17 cellular contexts compared by ENCODE assay signal in the genomic region with DNA sequence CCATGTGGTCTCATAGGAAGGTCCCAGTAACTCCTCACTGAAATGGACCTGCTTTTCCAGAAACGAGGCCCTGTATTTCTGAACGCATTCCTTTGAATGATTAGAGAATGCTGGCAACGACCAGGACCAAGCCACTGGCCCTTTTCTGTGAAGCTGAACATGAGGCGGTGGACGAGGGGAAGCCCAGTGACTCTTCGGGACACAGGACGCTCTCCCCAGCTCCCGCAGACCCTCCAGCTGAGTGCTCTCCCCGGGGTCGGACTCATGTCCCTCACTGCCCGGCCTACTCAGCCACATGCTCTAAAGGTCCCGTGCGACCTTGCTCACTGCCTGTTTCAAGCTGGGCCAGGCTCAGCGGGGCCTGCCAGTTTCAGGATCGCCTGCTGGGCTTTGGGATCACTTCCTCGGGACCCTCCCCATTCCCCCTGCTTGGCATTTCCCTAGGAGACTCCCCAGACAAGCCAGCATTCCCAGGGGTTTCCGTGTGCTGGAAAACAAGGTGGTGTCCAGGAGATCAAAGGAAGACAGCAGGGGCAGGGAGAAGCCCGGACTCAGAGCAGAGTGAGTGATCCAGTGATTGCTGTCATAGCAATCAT. TPM values are rescaled to one million over a fixed set of nuclear protein-coding genes. Genes with fewer than 3 reads are reported as not detected.
A peak's percentile ranks its signal among the peaks of the same experiment; 100 is the strongest.
DNase-seq lines count a peak whose midpoint lies in the region; ATAC-seq, FAIRE-seq and TF ChIP-seq lines count a peak whose summit lies in the region.
"Had no signal": no experiment of that assay in that cellular context is flagged by ENCODE, and none has a peak within 500 bp of the region (broad histone marks: within the 10 kb centered on the region; RNA-seq: fewer than 3 reads in every experiment).

No MANE protein-coding gene starts in this region.

- H4K20me1 ChIP-seq in GM23338 (replicated peaks; ENCODE audit: insufficient read depth) = no peaks in the 10 kb centered on the region
- H4K20me1 ChIP-seq in IMR-90 (ENCODE audit: insufficient read depth, low read length) = no peaks in the 10 kb centered on the region
- H4K20me1 ChIP-seq in H1 (replicated peaks in 1 of 2; ENCODE audit: control insufficient read depth in 1 of 2, insufficient read depth in 2 of 2, low read length in 2 of 2) = no peaks in the 10 kb centered on the region
- no peaks in the 10 kb centered on the region for H4K20me1 ChIP-seq in neural progenitor cell (ENCODE audit: low read depth)
- H4K20me1 ChIP-seq: BLaER1 treated with 17β-estradiol and CSF1 and Interleukin-3, amounts not matched to agents 10 nM and 100 nM had no signal

- H3K27ac Mint-ChIP-seq in GM23338 (no peak overlapping the region), neural progenitor cell (no peak overlapping the region)
- H3K27ac Mint-ChIP-seq: CD4-positive, CD25-positive, alpha-beta regulatory T cell had no signal

- no peak for TF ChIP-seq POLR2A in IMR-90 (IDR thresholded peaks at IDR 0.05; ENCODE audit: low read depth, low read length)
- TF ChIP-seq POLR2A in H1 (IDR thresholded peaks at IDR 0.05; ENCODE audit: control extremely low read depth in 1 of 2, low read depth in 2 of 2, low read length in 2 of 2) = no peak

- in situ Hi-C loops in IMR-90 (cut with MboI; ENCODE audit: low sequenced_read_pairs) = loop anchor here (10.0 kb wide), 1 partner anchor 164 kb away; no protein-coding TSS in a partner anchor

- H3K4me1 ChIP-seq in GM23338 (ENCODE audit: insufficient read depth) (peaks cover 6% of the 10 kb centered on the region; the same call in 1 of the 2 replicates), IMR-90 (ENCODE audit: control insufficient read depth, insufficient read depth, low read length) (no peaks in the 10 kb centered on the region), H1 (replicated peaks in 1 of 4; ENCODE audit: control insufficient read depth in 3 of 4, insufficient read depth in 4 of 4, low read length in 3 of 4) (peaks cover 0 to 7% (median 2%) of the 10 kb centered on the region in 4 experiments; a peak in 3 of 7 replicates), neural progenitor cell (peaks cover 16% of the 10 kb centered on the region)

- H3K14ac ChIP-seq in IMR-90 (replicated peaks; ENCODE audit: low read depth, low read length) (no peak overlapping the region), H1 (ENCODE audit: insufficient read length) (no peak overlapping the region)

- no peak overlapping the region for H3K23ac ChIP-seq in IMR-90 (ENCODE audit: low read depth, low read length)
- H3K23ac ChIP-seq in H1 (ENCODE audit: insufficient read length) = no peak overlapping the region

- H3K4me3 Mint-ChIP-seq in GM23338 = no peak overlapping the region
- H3K4me3 Mint-ChIP-seq in neural progenitor cell = no peak overlapping the region
- H3K4me3 Mint-ChIP-seq: CD4-positive, CD25-positive, alpha-beta regulatory T cell had no signal

- H3K4me1 Mint-ChIP-seq in GM23338 = peaks cover 14% of the 10 kb centered on the region
- peaks cover 30% of the 10 kb centered on the region for H3K4me1 Mint-ChIP-seq in neural progenitor cell
- H3K4me1 Mint-ChIP-seq: CD4-positive, CD25-positive, alpha-beta regulatory T cell had no signal

- ATAC-seq in GM23338 (no peak), IMR-90 (ENCODE audit: low read depth) (no peak), Right ventricle myocardium superior (ENCODE audit: poor library complexity) (no peak)

- FAIRE-seq in H1 (lab: Jason Lieb, UNC) = no peak
- FAIRE-seq: GM19239 had no signal

- H3K23me2 ChIP-seq in H1 (ENCODE audit: low read depth, low read length) = no peaks in the 10 kb centered on the region

- H4K91ac ChIP-seq in IMR-90 (ENCODE audit: insufficient read depth, low read depth, low read length) (no peak overlapping the region), H1 (replicated peaks; ENCODE audit: insufficient read length, low read length) (peak overlapping the region; percentile 67)

- H3K79me1 ChIP-seq in IMR-90 (ENCODE audit: low read depth in 1 of 2, low read length in 2 of 2) = no peaks in the 10 kb centered on the region
- no peaks in the 10 kb centered on the region for H3K79me1 ChIP-seq in H1 (ENCODE audit: low read depth, low read length)

- H2AK9ac ChIP-seq in IMR-90 (replicated peaks; ENCODE audit: low read depth, low read length, poor library complexity) = no peak overlapping the region

- no TSS peak for BruUV-seq in IMR-90 (replicated peaks; lab: Mats Ljungman, UMichigan)

- H2BK12ac ChIP-seq in H1 (ENCODE audit: low read depth, low read length) = peak overlapping the region; percentile 88; the same call in 1 of the 2 replicates

- H3K9me1 ChIP-seq in IMR-90 (ENCODE audit: insufficient read depth, low read length) = no peaks in the 10 kb centered on the region; the same call in 1 of the 2 replicates

- H3F3A ChIP-seq in GM23338 (replicated peaks; ENCODE audit: low read depth) (no peaks in the 10 kb centered on the region), neural progenitor cell (ENCODE audit: low read depth) (peaks cover 5% of the 10 kb centered on the region)

- TF ChIP-seq RAD21 in IMR-90 (IDR thresholded peaks at IDR 0.05; ENCODE audit: low read length) = no peak
- no peak for TF ChIP-seq RAD21 in H1 (IDR thresholded peaks at IDR 0.05 in 1 of 2, conservative IDR thresholded peaks at IDR 0.05 in 1 of 2; ENCODE audit: low read depth in 2 of 2, low read length in 2 of 2)

- POLR2A ChIA-PET in IMR-90 (lab: Charles Lee; ENCODE audit: unreplicated experiment) (no interaction called here), H1 (lab: Charles Lee; ENCODE audit: partially characterized antibody) (interaction anchor here (1.5 kb wide), 1 partner anchor 23 kb away, joined by 4 read pairs; no protein-coding TSS in a partner anchor)

- WGBS in IMR-90 (ENCODE audit: extremely low coverage in 2 of 2, insufficient read length in 1 of 2), 2 experiments = 39% methylated on average over 10 of the region's 18 CpGs; no CpG with 5 or more reads in 1 of the 2 experiments
- 86% methylated on average over 18 of the region's 18 CpGs; no CpG with 5 or more reads in 1 of the 2 experiments for WGBS in H1 (ENCODE audit: extremely low coverage in 1 of 2, insufficient coverage in 1 of 2, insufficient read length in 1 of 2, insufficient replicate concordance in 2 of 2, low coverage in 1 of 2, low lambda C conversion rate in 2 of 2, missing lambda C conversion rate in 1 of 2), 2 experiments

- no peak overlapping the region for H3K18ac ChIP-seq in IMR-90 (ENCODE audit: low read depth, low read length)
- no peak overlapping the region for H3K18ac ChIP-seq in H1 (ENCODE audit: extremely low read depth, low read length)

- H3K27me3 Mint-ChIP-seq in GM23338 (ENCODE audit: insufficient read depth, low read depth, poor library complexity) (peaks cover 4% of the 10 kb centered on the region), neural progenitor cell (ENCODE audit: insufficient read depth, low read depth) (peaks cover 11% of the 10 kb centered on the region)
- H3K27me3 Mint-ChIP-seq: CD4-positive, CD25-positive, alpha-beta regulatory T cell had no signal

- H3K9me2 ChIP-seq in GM23338 (ENCODE audit: insufficient read depth) = no peaks in the 10 kb centered on the region

- H3K36me3 Mint-ChIP-seq in GM23338 (ENCODE audit: low read depth) (no peaks in the 10 kb centered on the region), neural progenitor cell (no peaks in the 10 kb centered on the region)
- H3K36me3 Mint-ChIP-seq: CD4-positive, CD25-positive, alpha-beta regulatory T cell had no signal

- no peak overlapping the region for H2BK120ac ChIP-seq in IMR-90 (ENCODE audit: low read depth, low read length)
- H2BK120ac ChIP-seq in H1 (replicated peaks; ENCODE audit: low read depth, low read length) = no peak overlapping the region

- H3K27me3 ChIP-seq in GM23338 (ENCODE audit: insufficient read depth) (no peaks in the 10 kb centered on the region), IMR-90 (ENCODE audit: control insufficient read depth, insufficient read depth, low read length) (peaks cover 27% of the 10 kb centered on the region), H1 (replicated peaks in 1 of 4; ENCODE audit: control insufficient read depth in 3 of 4, extremely low read depth in 1 of 4, insufficient read depth in 3 of 4, low read length in 3 of 4) (no peaks in the 10 kb centered on the region; a peak in 1 of 7 replicates), neural progenitor cell (no peaks in the 10 kb centered on the region)
- H3K27me3 ChIP-seq: BLaER1 treated with 17β-estradiol and CSF1 and Interleukin-3, amounts not matched to agents 10 nM and 100 nM had no signal

- DNase-seq in GM23338 (ENCODE audit: low spot score) (no peak), IMR-90 (no peak), H1 (ENCODE audit: low read depth in 1 of 2, low spot score in 2 of 2) (peak in 1 of 2 experiments; percentile 48), neural progenitor cell (ENCODE audit: low spot score) (no peak), NCI-H345 (lab: John Stamatoyannopoulos, UW) (no peak), NCI-H524 (lab: John Stamatoyannopoulos, UW) (no peak), Right ventricle myocardium superior (no peak), kidney tubule cell (ENCODE audit: low spot score) (no peak)
- DNase-seq: ACHN; CD4-positive, CD25-positive, alpha-beta regulatory T cell; DMS53; GF-D8; H7 had no signal

- H2AK5ac ChIP-seq in IMR-90 (ENCODE audit: low read depth, low read length) = no peak overlapping the region
- H2AK5ac ChIP-seq in H1 (ENCODE audit: low read depth, low read length) = no peak overlapping the region

- H3K9me3 ChIP-seq in IMR-90 (ENCODE audit: control insufficient read depth, insufficient read depth, low read length) (no peaks in the 10 kb centered on the region), H1 (ENCODE audit: insufficient read depth in 2 of 2, low read depth in 1 of 2, low read length in 1 of 2) (no peaks in the 10 kb centered on the region), neural progenitor cell (ENCODE audit: low read depth) (no peaks in the 10 kb centered on the region)

- H3K9me3 Mint-ChIP-seq in GM23338 (no peaks in the 10 kb centered on the region; the same call in 2 of the 3 replicates), neural progenitor cell (peaks cover 8% of the 10 kb centered on the region)
- H3K9me3 Mint-ChIP-seq: CD4-positive, CD25-positive, alpha-beta regulatory T cell had no signal

- intact Hi-C loops in IMR-90 (cut with micrococcal nuclease) = loop anchor here (10.0 kb wide), 1 partner anchor 914 kb away; no protein-coding TSS in a partner anchor
- intact Hi-C loops in Right ventricle myocardium superior (cut with DNase I) = loop anchor here (10.0 kb wide), 1 partner anchor 164 kb away; no protein-coding TSS in a partner anchor

- H4K8ac ChIP-seq in IMR-90 (ENCODE audit: low read depth in 2 of 2, low read length in 2 of 2) (no peak overlapping the region), H1 (ENCODE audit: extremely low read depth, insufficient read depth, low read length) (no peak overlapping the region)

- H4K5ac ChIP-seq in IMR-90 (ENCODE audit: low read depth, low read length) (no peak overlapping the region), H1 (ENCODE audit: insufficient read length, low read depth, low read length) (no peak overlapping the region)

- H3K4me2 ChIP-seq in GM23338 (no peak overlapping the region), IMR-90 (ENCODE audit: low read depth, low read length) (no peak overlapping the region), H1 (ENCODE audit: insufficient read depth in 1 of 2, low read depth in 2 of 2, low read length in 2 of 2) (no peak overlapping the region), neural progenitor cell (no peak overlapping the region)

- no peak for TF ChIP-seq EP300 in H1 (IDR thresholded peaks at IDR 0.05; ENCODE audit: borderline replicate concordance in 1 of 2, low read depth in 2 of 2, low read length in 2 of 2)

- dilution Hi-C loops in IMR-90 (cut with HindIII; ENCODE audit: low sequenced_read_pairs, unreplicated experiment) = no loop called here

- H3K56ac ChIP-seq in IMR-90 (ENCODE audit: extremely low read depth, insufficient read depth, low read length) (no peak overlapping the region), H1 (replicated peaks; ENCODE audit: insufficient read length, low read depth, low read length) (no peak overlapping the region)

- no peak overlapping the region for H3K9ac ChIP-seq in IMR-90 (ENCODE audit: low read depth, low read length)
- no peak overlapping the region; a peak in 1 of 7 replicates for H3K9ac ChIP-seq in H1 (replicated peaks in 1 of 4; ENCODE audit: extremely low read depth in 1 of 4, low read depth in 3 of 4, low read length in 3 of 4)
- no peak overlapping the region for H3K9ac ChIP-seq in neural progenitor cell

- TF ChIP-seq CTCF in GM23338 (conservative IDR thresholded peaks at IDR 0.05; ENCODE audit: low read depth in 2 of 2) (no peak), IMR-90 (conservative IDR thresholded peaks at IDR 0.05; ENCODE audit: low read depth, low read length) (no peak), H1 (IDR thresholded peaks at IDR 0.05; ENCODE audit: control extremely low read depth in 1 of 3, insufficient read depth in 1 of 3, low read depth in 1 of 3, low read length in 3 of 3) (no peak), neural progenitor cell (IDR thresholded peaks at IDR 0.05) (no peak)

- no peak overlapping the region for H2BK15ac ChIP-seq in IMR-90 (ENCODE audit: low read depth, low read length)
- H2BK15ac ChIP-seq in H1 (ENCODE audit: low read length) = peak overlapping the region; percentile 100

- no peak overlapping the region for H3K27ac ChIP-seq in GM23338 (ENCODE audit: low read depth)
- no peak overlapping the region for H3K27ac ChIP-seq in IMR-90 (ENCODE audit: insufficient read depth, low read length)
- H3K27ac ChIP-seq in H1 (ENCODE audit: low read depth, low read length) = no peak overlapping the region
- no peak overlapping the region for H3K27ac ChIP-seq in neural progenitor cell
- H3K27ac ChIP-seq: BLaER1 treated with 17β-estradiol and CSF1 and Interleukin-3, amounts not matched to agents 10 nM and 100 nM had no signal

- H3K4ac ChIP-seq in IMR-90 (ENCODE audit: low read depth, low read length) = no peak overlapping the region
- no peak overlapping the region for H3K4ac ChIP-seq in H1 (replicated peaks; ENCODE audit: insufficient read length, low read depth, low read length)

- H2BK5ac ChIP-seq in IMR-90 (ENCODE audit: low read depth, low read length, poor library complexity, severe bottlenecking) (no peak overlapping the region), H1 (ENCODE audit: low read depth, low read length) (no peak overlapping the region)

- H3K36me3 ChIP-seq in GM23338 (ENCODE audit: insufficient read depth) (no peaks in the 10 kb centered on the region), IMR-90 (ENCODE audit: control insufficient read depth, insufficient read depth, low read length) (no peaks in the 10 kb centered on the region), H1 (ENCODE audit: control insufficient read depth in 2 of 4, insufficient read depth in 4 of 4, low read length in 3 of 4) (no peaks in the 10 kb centered on the region), neural progenitor cell (no peaks in the 10 kb centered on the region)
- H3K36me3 ChIP-seq: BLaER1 treated with 17β-estradiol and CSF1 and Interleukin-3, amounts not matched to agents 10 nM and 100 nM had no signal

- H2BK20ac ChIP-seq in IMR-90 (ENCODE audit: low read depth, low read length) (no peak overlapping the region), H1 (ENCODE audit: low read length) (peak overlapping the region; percentile 16)

- CTCF ChIA-PET in IMR-90 (lab: Yijun Ruan, JAX) (interaction anchor here (2.9 kb wide), 1 partner anchor 166 kb away, joined by 16 read pairs; no protein-coding TSS in a partner anchor), H1 (lab: Charles Lee; ENCODE audit: partially characterized antibody) (interaction anchor here (0.8 to 18.5 kb wide), 11 partner anchors 9 to 164 kb away, joined by 3 to 328 read pairs (median 3); partner anchors contain the start of genes CST11 and CSTL1)

- H3K4me3 ChIP-seq in GM23338 = no peak overlapping the region
- no peak overlapping the region for H3K4me3 ChIP-seq in IMR-90 (ENCODE audit: insufficient read depth, low read depth, low read length)
- no peak overlapping the region; a peak in 1 of 8 replicates for H3K4me3 ChIP-seq in H1 (ENCODE audit: extremely low read depth in 1 of 4, insufficient read depth in 2 of 4, low read depth in 3 of 4, low read length in 4 of 4)
- no peak overlapping the region for H3K4me3 ChIP-seq in neural progenitor cell
- H3K4me3 ChIP-seq: BLaER1 treated with 17β-estradiol and CSF1 and Interleukin-3, amounts not matched to agents 10 nM and 100 nM had no signal

- H3K79me2 ChIP-seq in GM23338 (replicated peaks; ENCODE audit: insufficient read depth) (no peaks in the 10 kb centered on the region), H1 (ENCODE audit: control insufficient read depth in 1 of 2, insufficient read depth in 2 of 2, low read length in 2 of 2) (no peaks in the 10 kb centered on the region), neural progenitor cell (ENCODE audit: low read depth) (no peaks in the 10 kb centered on the region)

- H2AFZ ChIP-seq in GM23338 (0 out of 2 replicates have a peak overlapping the region, but pooled peaks have one; percentile 52), IMR-90 (replicated peaks; ENCODE audit: low read length, poor library complexity) (peak overlapping the region; percentile 37), H1 (ENCODE audit: low read length) (0 out of 2 replicates have a peak overlapping the region, but pooled peaks have one; percentile 42), neural progenitor cell (replicated peaks) (peak overlapping the region; percentile 63)

RNA-seq across cellular contexts. Expression of gene CST9, which starts 2.6 kb away (rescaled TPM):
- total RNA-seq in GM23338 (2014; rRNA removed; shearing (Covaris generic)) = not detected in 2 replicates
- polyA plus RNA-seq in GM23338 (2016; fragmentation: Nextera tagmentation; extraction: Ambion mirVana) (not detected in 2 replicates), IMR-90 (2012; rRNA removed) (not detected in 2 replicates), H1 (2011; rRNA removed) (0.05 and 0.08 TPM in 2 replicates)
- total RNA-seq in IMR-90 (2012; rRNA removed) (not detected in 2 replicates), neural progenitor cell (ENCODE audit: low replicate concordance) (not detected in 2 replicates), Right ventricle myocardium superior (not detected)
- not detected in 2 replicates for polyA plus RNA-seq in IMR-90 (2012; cell fraction: cytosol; rRNA removed)
- polyA plus RNA-seq in IMR-90 (2012; cell fraction: nucleus; rRNA removed; ENCODE audit: low replicate concordance) = not detected in 2 replicates
- 0.19 TPM in 1 of 2 replicates, not detected in the other for total RNA-seq in H1 (2021; fragmentation: NEBNext Ultra II Directional; extraction: Animal tissue kit (Norgen Biotek cat#: 25700))
- polyA plus RNA-seq in H1 (2011; cell fraction: cytosol; rRNA removed) = 0.09 TPM
- 0.13 TPM for polyA plus RNA-seq in H1 (2011; cell fraction: nucleus; rRNA removed)
- polyA plus RNA-seq in H1 (2012, experiment 1 of 2) = not detected in 4 replicates
- polyA plus RNA-seq in H1 (2012, experiment 2 of 2) = not detected
- not detected for polyA plus RNA-seq in H1 (2013, experiment 1 of 2)
- polyA plus RNA-seq in H1 (2013, experiment 2 of 2) = not detected
- 0.09 TPM in 1 of 2 replicates, not detected in the other for polyA minus RNA-seq in H1 (2011; rRNA and poly(A)+ RNA removed)
- not detected for polyA minus RNA-seq in H1 (2011; cell fraction: cytosol; rRNA and poly(A)+ RNA removed)
- polyA minus RNA-seq in H1 (2011; cell fraction: nucleus; rRNA and poly(A)+ RNA removed) = not detected
- total RNA-seq: A172; CD4-positive, CD25-positive, alpha-beta regulatory T cell; H7; HT1080 had no signal
- polyA plus RNA-seq: CD4-positive, CD25-positive, alpha-beta regulatory T cell had no signal

RNA-seq across cellular contexts. Expression of gene CST3, which starts 29.4 kb away (rescaled TPM):
- 51.8 and 70.7 TPM in 2 replicates for total RNA-seq in GM23338 (2014; rRNA removed; shearing (Covaris generic))
- polyA plus RNA-seq in GM23338 (2016; fragmentation: Nextera tagmentation; extraction: Ambion mirVana) = 71.5 and 72.9 TPM in 2 replicates
- 26.0 and 30.8 TPM in 2 replicates for total RNA-seq in IMR-90 (2012; rRNA removed)
- 471 and 531 TPM in 2 replicates for polyA plus RNA-seq in IMR-90 (2012; rRNA removed)
- polyA plus RNA-seq in IMR-90 (2012; cell fraction: cytosol; rRNA removed) = 592 and 818 TPM in 2 replicates
- 87.4 and 173 TPM in 2 replicates for polyA plus RNA-seq in IMR-90 (2012; cell fraction: nucleus; rRNA removed; ENCODE audit: low replicate concordance)
- total RNA-seq in H1 (2021; fragmentation: NEBNext Ultra II Directional; extraction: Animal tissue kit (Norgen Biotek cat#: 25700)) = 53.2 and 58.1 TPM in 2 replicates
- polyA plus RNA-seq in H1 (2011; rRNA removed) = 184 and 185 TPM in 2 replicates
- polyA plus RNA-seq in H1 (2011; cell fraction: cytosol; rRNA removed) = 84.3 TPM
- polyA plus RNA-seq in H1 (2011; cell fraction: nucleus; rRNA removed) = 66.5 TPM
- polyA plus RNA-seq in H1 (2012, experiment 1 of 2) = 61.6 to 108 TPM (median 99.6 TPM) in 4 replicates
- polyA plus RNA-seq in H1 (2012, experiment 2 of 2) = 128 TPM
- polyA plus RNA-seq in H1 (2013, experiment 1 of 2) = 68.4 TPM
- 77.9 TPM for polyA plus RNA-seq in H1 (2013, experiment 2 of 2)
- polyA minus RNA-seq in H1 (2011; rRNA and poly(A)+ RNA removed) = 35.0 and 38.7 TPM in 2 replicates
- 54.3 TPM for polyA minus RNA-seq in H1 (2011; cell fraction: cytosol; rRNA and poly(A)+ RNA removed)
- 21.1 TPM for polyA minus RNA-seq in H1 (2011; cell fraction: nucleus; rRNA and poly(A)+ RNA removed)
- total RNA-seq in neural progenitor cell (ENCODE audit: low replicate concordance) = 20.8 and 58.0 TPM in 2 replicates
- 971 TPM for total RNA-seq in Right ventricle myocardium superior

RNA-seq across cellular contexts. Expression of gene CST9L, which starts 40.1 kb away (rescaled TPM):
- not detected in 2 replicates for total RNA-seq in GM23338 (2014; rRNA removed; shearing (Covaris generic))
- not detected in 2 replicates for polyA plus RNA-seq in GM23338 (2016; fragmentation: Nextera tagmentation; extraction: Ambion mirVana)
- not detected in 2 replicates for total RNA-seq in IMR-90 (2012; rRNA removed)
- polyA plus RNA-seq in IMR-90 (2012; rRNA removed) = not detected in 2 replicates
- not detected in 2 replicates for polyA plus RNA-seq in IMR-90 (2012; cell fraction: cytosol; rRNA removed)
- polyA plus RNA-seq in IMR-90 (2012; cell fraction: nucleus; rRNA removed; ENCODE audit: low replicate concordance) = not detected in 2 replicates
- not detected in 2 replicates for total RNA-seq in H1 (2021; fragmentation: NEBNext Ultra II Directional; extraction: Animal tissue kit (Norgen Biotek cat#: 25700))
- polyA plus RNA-seq in H1 (2011; rRNA removed) = not detected in 2 replicates
- polyA plus RNA-seq in H1 (2011; cell fraction: cytosol; rRNA removed) = not detected
- not detected for polyA plus RNA-seq in H1 (2011; cell fraction: nucleus; rRNA removed)
- not detected in 4 replicates for polyA plus RNA-seq in H1 (2012, experiment 1 of 2)
- not detected for polyA plus RNA-seq in H1 (2012, experiment 2 of 2)
- polyA plus RNA-seq in H1 (2013, experiment 1 of 2) = not detected
- polyA plus RNA-seq in H1 (2013, experiment 2 of 2) = not detected
- polyA minus RNA-seq in H1 (2011; rRNA and poly(A)+ RNA removed) = not detected in 2 replicates
- not detected for polyA minus RNA-seq in H1 (2011; cell fraction: cytosol; rRNA and poly(A)+ RNA removed)
- not detected for polyA minus RNA-seq in H1 (2011; cell fraction: nucleus; rRNA and poly(A)+ RNA removed)
- total RNA-seq in neural progenitor cell (ENCODE audit: low replicate concordance) = not detected in 2 replicates
- total RNA-seq in Right ventricle myocardium superior = not detected
- total RNA-seq: A172; CD4-positive, CD25-positive, alpha-beta regulatory T cell; H7; HT1080 had no signal
- polyA plus RNA-seq: CD4-positive, CD25-positive, alpha-beta regulatory T cell had no signal

Comparison
In these comparisons a context has a peak if more than half of its experiments do, and no peak if none do; other contexts are left out.
1. RNA of gene CST3, which starts 29.4 kb away (total RNA-seq): 971 TPM in Right ventricle myocardium superior (single experiment); 53.2 to 58.1 TPM in H1, 51.8 to 70.7 TPM in GM23338, 26.0 to 30.8 TPM in IMR-90 and 20.8 to 58.0 TPM in neural progenitor cell; every median in the first group is over 10 times any median in the second.
2. Peak in every context shown above with its lines, with median percentiles within 50 percentile points of each other: H2AFZ ChIP-seq.